Comparison of ENCODE assay signal across 11 cellular contexts in genomic region chr15:80071652-80072051, GRCh38. TPM values are rescaled to one million over a fixed set of nuclear protein-coding genes. Genes with fewer than 3 reads are reported as not detected.
DNase-seq lines count a peak whose midpoint lies in the region; ATAC-seq, FAIRE-seq and TF ChIP-seq lines count a peak whose summit lies in the region.
"Had no signal": no experiment of that assay in that cellular context is flagged by ENCODE, and none has a peak within 500 bp of the region (broad histone marks: within the 10 kb centered on the region; RNA-seq: fewer than 3 reads in every experiment).

No MANE protein-coding gene starts in this region.

- no peak for TF ChIP-seq POLR2A in heart left ventricle (IDR thresholded peaks at IDR 0.05)
- TF ChIP-seq POLR2A in transverse colon (IDR thresholded peaks at IDR 0.05) = no peak

- H3K9me3 ChIP-seq in heart left ventricle = no peaks in the 10 kb centered on the region
- no peaks in the 10 kb centered on the region for H3K9me3 ChIP-seq in right atrium auricular region
- no peaks in the 10 kb centered on the region for H3K9me3 ChIP-seq in kidney (ENCODE audit: control insufficient read depth in 1 of 2, low read length in 2 of 2)
- no peaks in the 10 kb centered on the region for H3K9me3 ChIP-seq in transverse colon
- H3K9me3 ChIP-seq: colonic mucosa had no signal

- H3K27me3 ChIP-seq in heart left ventricle (no peaks in the 10 kb centered on the region), right atrium auricular region (no peaks in the 10 kb centered on the region), transverse colon (no peaks in the 10 kb centered on the region)
- H3K27me3 ChIP-seq: colonic mucosa had no signal

- POLR2A ChIA-PET in activated CD8-positive, alpha-beta T cell treated with anti-CD3 and anti-CD28 coated beads, Interleukin-2, amount 10 ng/mL, durations not matched to agents 7 days and 5 days (lab: Charles Lee) = interaction anchor here (1.5 kb wide), 1 partner anchor 82 kb away, joined by 4 read pairs; no protein-coding TSS in a partner anchor

- CTCF ChIA-PET in activated CD8-positive, alpha-beta T cell treated with anti-CD3 and anti-CD28 coated beads, Interleukin-2, amount 10 ng/mL, durations not matched to agents 7 days and 5 days (lab: Charles Lee) = interaction anchor here (0.9 to 3.1 kb wide), 5 partner anchors 11 to 218 kb away, joined by 3 to 22 read pairs (median 6); partner anchors contain the start of gene ZFAND6

- ATAC-seq in heart left ventricle (no peak), GM21423 (IDR thresholded peaks at IDR 0.05; ENCODE audit: unreplicated experiment) (no peak)
- ATAC-seq in activated CD8-positive, alpha-beta T cell treated with anti-CD3 and anti-CD28 coated beads, Interleukin-2, amount 10 ng/mL, durations not matched to agents 7 days and 5 days = no peak

- H3K36me3 Mint-ChIP-seq in activated CD8-positive, alpha-beta T cell treated with anti-CD3 and anti-CD28 coated beads, Interleukin-2, amount 10 ng/mL, durations not matched to agents 7 days and 5 days (ENCODE audit: low read depth) = peaks cover 12% of the 10 kb centered on the region
- H3K36me3 Mint-ChIP-seq in glutamatergic neuron (ENCODE audit: unreplicated experiment) = no peaks in the 10 kb centered on the region

- H3K4me3 Mint-ChIP-seq in activated CD8-positive, alpha-beta T cell treated with anti-CD3 and anti-CD28 coated beads, Interleukin-2, amount 10 ng/mL, durations not matched to agents 7 days and 5 days = peak overlapping the region; percentile 93
- H3K4me3 Mint-ChIP-seq in glutamatergic neuron (ENCODE audit: unreplicated experiment) = no peak overlapping the region

- H3K4me3 ChIP-seq in heart left ventricle (peak overlapping the region in 7 of 12 donors; percentile 49 to 60 (median 57)), right atrium auricular region (peak overlapping the region in 1 of 2 donors; percentile 45), kidney (ENCODE audit: low read length in 2 of 2) (peak overlapping the region; percentile 61 to 73), transverse colon (peak overlapping the region in 2 of 4 donors; percentile 31 to 49)
- H3K4me3 ChIP-seq: colonic mucosa had no signal

- no peaks in the 10 kb centered on the region for H3K9me3 Mint-ChIP-seq in activated CD8-positive, alpha-beta T cell treated with anti-CD3 and anti-CD28 coated beads, Interleukin-2, amount 10 ng/mL, durations not matched to agents 7 days and 5 days (ENCODE audit: insufficient read depth)
- peaks cover 2% of the 10 kb centered on the region for H3K9me3 Mint-ChIP-seq in glutamatergic neuron (ENCODE audit: unreplicated experiment)

- no peak for FAIRE-seq in kidney (lab: Jason Lieb, UNC)

- H3K36me3 ChIP-seq in heart left ventricle = no peaks in the 10 kb centered on the region
- H3K36me3 ChIP-seq in right atrium auricular region = no peaks in the 10 kb centered on the region
- no peaks in the 10 kb centered on the region for H3K36me3 ChIP-seq in kidney (ENCODE audit: control insufficient read depth in 1 of 2, insufficient read depth in 2 of 2, low read length in 2 of 2)
- no peaks in the 10 kb centered on the region for H3K36me3 ChIP-seq in transverse colon
- H3K36me3 ChIP-seq: colonic mucosa had no signal

- no peaks in the 10 kb centered on the region for H3K27me3 Mint-ChIP-seq in activated CD8-positive, alpha-beta T cell treated with anti-CD3 and anti-CD28 coated beads, Interleukin-2, amount 10 ng/mL, durations not matched to agents 7 days and 5 days (ENCODE audit: low read depth)
- no peaks in the 10 kb centered on the region for H3K27me3 Mint-ChIP-seq in glutamatergic neuron (ENCODE audit: unreplicated experiment)
- H3K27me3 Mint-ChIP-seq: T-helper 17 cell had no signal

- peaks cover 52% of the 10 kb centered on the region for H3K4me1 Mint-ChIP-seq in activated CD8-positive, alpha-beta T cell treated with anti-CD3 and anti-CD28 coated beads, Interleukin-2, amount 10 ng/mL, durations not matched to agents 7 days and 5 days (ENCODE audit: low read depth)
- H3K4me1 Mint-ChIP-seq in glutamatergic neuron (ENCODE audit: low read depth, unreplicated experiment) = peaks cover 25% of the 10 kb centered on the region

- DNase-seq in heart left ventricle (no peak), right atrium auricular region (ENCODE audit: low spot score) (no peak), kidney (no peak), transverse colon (no peak), glutamatergic neuron (no peak)
- no peak for DNase-seq in activated CD8-positive, alpha-beta T cell treated with anti-CD3 and anti-CD28 coated beads, Interleukin-2, amount 10 ng/mL, durations not matched to agents 7 days and 5 days
- DNase-seq in stimulated activated CD4-positive, alpha-beta T cell treated with anti-CD3 and anti-CD28 coated beads, Interleukin-15, amount 100 ng/mL, for 24 hours = no peak
- DNase-seq: T-helper 17 cell had no signal

- peak overlapping the region in 1 of 12 donors; percentile 34 for H3K27ac ChIP-seq in heart left ventricle
- H3K27ac ChIP-seq in right atrium auricular region = no peak overlapping the region
- H3K27ac ChIP-seq in kidney (ENCODE audit: low read depth in 2 of 2, low read length in 2 of 2) = no peak overlapping the region
- H3K27ac ChIP-seq in transverse colon = peak overlapping the region in 3 of 4 donors; percentile 53 to 71 (median 61)
- H3K27ac ChIP-seq: C4-2B, colonic mucosa had no signal

- H3K4me1 ChIP-seq in heart left ventricle (peaks cover 0 to 67% (median 32%) of the 10 kb centered on the region in 12 donors), right atrium auricular region (peaks cover 0 to 42% of the 10 kb centered on the region in 2 donors), kidney (ENCODE audit: control insufficient read depth in 1 of 2, insufficient read depth in 1 of 2, low read depth in 1 of 2, low read length in 2 of 2) (peaks cover 10 to 26% of the 10 kb centered on the region in 2 donors), transverse colon (peaks cover 15 to 74% (median 42%) of the 10 kb centered on the region in 4 donors)

- in situ Hi-C loops in transverse colon (cut with MboI; ENCODE audit: low pct_ligation_motif_present in 1 of 4, low pct_unique_long_range_greater_than_20kb in 1 of 4, low sequenced_read_pairs in 3 of 4) = loop anchor here in 2 of 4 donors (25.0 kb wide), 1 partner anchor 91 kb away; the partner anchor contains the start of gene FAH (in 2 of the 2)

- TF ChIP-seq EP300 in transverse colon (IDR thresholded peaks at IDR 0.05; ENCODE audit: low read depth) = no peak

- intact Hi-C loops in heart left ventricle (cut with DNase I) = loop anchor here in 1 of 10 donors (5.0 kb wide), 1 partner anchor 81 kb away; the partner anchor contains the start of gene FAH
- intact Hi-C loops in kidney (cut with DNase I) = no loop called here
- intact Hi-C loops in transverse colon (cut with DNase I; ENCODE audit: low total_unique reads) = no loop called here

- H3K9ac ChIP-seq in kidney (ENCODE audit: low read length in 2 of 2) = no peak overlapping the region

- TF ChIP-seq CTCF in heart left ventricle (IDR thresholded peaks at IDR 0.05) = no peak
- no peak for TF ChIP-seq CTCF in right atrium auricular region (IDR thresholded peaks at IDR 0.05)
- TF ChIP-seq CTCF in kidney (IDR thresholded peaks at IDR 0.05; ENCODE audit: borderline replicate concordance, extremely low read depth, insufficient read depth) = no peak
- TF ChIP-seq CTCF in transverse colon (IDR thresholded peaks at IDR 0.05) = no peak
- no peak for TF ChIP-seq CTCF in glutamatergic neuron (IDR thresholded peaks at IDR 0.05; ENCODE audit: partially characterized antibody, unreplicated experiment)

- no peak overlapping the region for H3K27ac Mint-ChIP-seq in activated CD8-positive, alpha-beta T cell treated with anti-CD3 and anti-CD28 coated beads, Interleukin-2, amount 10 ng/mL, durations not matched to agents 7 days and 5 days
- no peak overlapping the region for H3K27ac Mint-ChIP-seq in glutamatergic neuron (ENCODE audit: unreplicated experiment)

RNA-seq across cellular contexts. Expression of gene ZFAND6, which starts 12.2 kb away (rescaled TPM):
- total RNA-seq in heart left ventricle (100 to 1,000 TPM in 2 of 9 donors, 10 to 100 TPM in 7; 67.4 to 105 (median 79.9) TPM), right atrium auricular region (100 to 1,000 TPM in 1 of 2 donors, 10 to 100 TPM in 1; 85.1 to 146 TPM), kidney (72.3 TPM), transverse colon (100 to 1,000 TPM in 3 of 4 donors, 10 to 100 TPM in 1; 86.7 to 195 (median 117) TPM), glutamatergic neuron (ENCODE audit: unreplicated experiment) (80.1 TPM)
- polyA plus RNA-seq in heart left ventricle (10 to 100 TPM; 43.4 to 98.7 TPM), kidney (ENCODE audit: insufficient read depth, low read depth, low replicate concordance) (85.7 TPM)
- total RNA-seq in activated CD8-positive, alpha-beta T cell treated with anti-CD3 and anti-CD28 coated beads, Interleukin-2, amount 10 ng/mL, durations not matched to agents 7 days and 5 days = 10 to 100 TPM; 49.9 to 53.1 TPM

Comparison
In these comparisons a context has a peak if more than half of its experiments do, and no peak if none do; other contexts are left out.
1. H3K27ac ChIP-seq: peak in transverse colon (3 of 4); none in right atrium auricular region (0 of 2) and kidney (0 of 2).